9 cellular contexts compared by ENCODE assay signal in the genomic region with DNA sequence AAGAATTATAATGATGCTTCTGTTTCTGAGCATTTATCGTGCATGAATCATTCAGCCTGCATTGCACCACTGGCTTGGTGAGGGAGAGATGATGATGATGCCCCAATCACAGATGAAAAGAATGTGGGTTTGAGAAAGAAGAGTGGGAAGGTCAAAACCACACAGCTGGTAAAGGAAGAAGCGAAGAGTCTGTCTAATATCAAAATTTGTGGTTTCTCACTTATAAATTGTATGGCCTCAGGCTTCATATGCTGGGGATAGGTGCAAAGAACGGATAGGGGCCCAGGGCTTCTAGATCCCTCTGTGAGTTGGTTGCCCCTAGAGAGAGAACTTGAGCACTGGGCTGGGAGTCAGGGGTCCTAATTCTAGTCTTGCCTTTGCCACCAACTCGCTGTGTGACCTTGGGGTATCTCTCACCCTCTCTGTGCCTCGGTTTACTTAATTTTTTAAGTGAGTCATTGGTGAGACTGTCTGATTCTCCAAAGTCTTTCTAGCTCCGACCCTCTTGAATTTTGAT. TPM values are rescaled to one million over a fixed set of nuclear protein-coding genes. Genes with fewer than 3 reads are reported as not detected.
DNase-seq lines count a peak whose midpoint lies in the region; ATAC-seq and TF ChIP-seq lines count a peak whose summit lies in the region.
"Had no signal": no experiment of that assay in that cellular context is flagged by ENCODE, and none has a peak within 500 bp of the region (broad histone marks: within the 10 kb centered on the region; RNA-seq: fewer than 3 reads in every experiment).

No MANE protein-coding gene starts in this region.

- H3K4me2 ChIP-seq in mammary epithelial cell (ENCODE audit: insufficient read depth, low read depth, low read length) (no peak overlapping the region), neuronal stem cell (ENCODE audit: insufficient read depth, low read length, poor library complexity, severe bottlenecking) (no peak overlapping the region)

- H3K4me1 ChIP-seq in mammary epithelial cell (ENCODE audit: insufficient read depth, low read length) (peaks cover 38% of the 10 kb centered on the region), neuronal stem cell (ENCODE audit: control insufficient read depth in 2 of 2, insufficient read depth in 1 of 2, low read depth in 1 of 2, low read length in 2 of 2) (no peaks in the 10 kb centered on the region)

- no peaks in the 10 kb centered on the region for H3K79me1 ChIP-seq in neuronal stem cell (ENCODE audit: low read depth, low read length)

- DNase-seq in GM04503 (ENCODE audit: low read depth) (peak; percentile 67), T-helper 17 cell (no peak), mammary epithelial cell (peak; percentile 85), neuronal stem cell (ENCODE audit: low spot score) (no peak)
- peak; percentile 65 for DNase-seq in stimulated activated CD4-positive, alpha-beta T cell treated with anti-CD3 and anti-CD28 coated beads, Interleukin-15, amount 100 ng/mL, for 24 hours

- H3K9me3 ChIP-seq in T-helper 17 cell (ENCODE audit: control insufficient read depth, low read length, poor library complexity, severe bottlenecking) (no peaks in the 10 kb centered on the region), mammary epithelial cell (replicated peaks; ENCODE audit: insufficient read depth, low read length) (no peaks in the 10 kb centered on the region), neuronal stem cell (replicated peaks in 1 of 2; ENCODE audit: control insufficient read depth in 2 of 2, insufficient read depth in 1 of 2, low read depth in 1 of 2, low read length in 2 of 2) (no peaks in the 10 kb centered on the region)

- H3K27ac ChIP-seq in mammary epithelial cell (ENCODE audit: insufficient read depth, low read depth, low read length), result no peak overlapping the region
- H3K27ac ChIP-seq in neuronal stem cell (replicated peaks; ENCODE audit: low read length), result no peak overlapping the region
- H3K27ac ChIP-seq: parathyroid adenoma had no signal

- no peak overlapping the region for H3K9ac ChIP-seq in mammary epithelial cell (ENCODE audit: insufficient read depth, low read length)
- H3K9ac ChIP-seq in neuronal stem cell (ENCODE audit: low read depth, low read length, poor library complexity), result no peak overlapping the region
- H3K9ac ChIP-seq: parathyroid adenoma had no signal

- H3K27me3 ChIP-seq in mammary epithelial cell (ENCODE audit: insufficient read depth, low read length) (no peaks in the 10 kb centered on the region), neuronal stem cell (ENCODE audit: control insufficient read depth in 3 of 3, insufficient read depth in 3 of 3, low read depth in 1 of 3, low read length in 3 of 3) (peaks cover 0 to 10% (median 0%) of the 10 kb centered on the region in 3 experiments)

- no peaks in the 10 kb centered on the region for H3K36me3 ChIP-seq in mammary epithelial cell (ENCODE audit: insufficient read depth, low read length)
- H3K36me3 ChIP-seq in neuronal stem cell (replicated peaks in 1 of 2; ENCODE audit: control insufficient read depth in 2 of 2, insufficient read depth in 2 of 2, low read length in 2 of 2), result no peaks in the 10 kb centered on the region

- H2AFZ ChIP-seq in mammary epithelial cell (ENCODE audit: low read depth, low read length), result no peak overlapping the region
- H2AFZ ChIP-seq in neuronal stem cell (ENCODE audit: low read length), result no peak overlapping the region
- H2AFZ ChIP-seq: parathyroid adenoma had no signal

- dilution Hi-C loops in mammary epithelial cell (cut with HindIII; ENCODE audit: low sequenced_read_pairs), result no loop called here

- no peak overlapping the region for H2BK120ac ChIP-seq in neuronal stem cell (ENCODE audit: low read depth, low read length)

- H3K79me2 ChIP-seq in mammary epithelial cell (ENCODE audit: insufficient read depth, low read length), result no peaks in the 10 kb centered on the region
- H3K79me2 ChIP-seq: parathyroid adenoma had no signal

- no peak overlapping the region for H3K4ac ChIP-seq in neuronal stem cell (ENCODE audit: low read length)

- peaks cover 5% of the 10 kb centered on the region for H3K27me3 Mint-ChIP-seq in T-helper 17 cell

- H3K27ac Mint-ChIP-seq in T-helper 17 cell, result peak overlapping the region; percentile 95

- H3K23ac ChIP-seq in neuronal stem cell (ENCODE audit: low read depth, low read length, poor library complexity), result no peak overlapping the region

- H4K20me1 ChIP-seq in mammary epithelial cell (ENCODE audit: insufficient read depth, low read length), result no peaks in the 10 kb centered on the region

- intact Hi-C loops in mammary epithelial cell (cut with micrococcal nuclease), result no loop called here

- H4K91ac ChIP-seq in neuronal stem cell (ENCODE audit: low read depth, low read length, poor library complexity), result no peak overlapping the region

- no peak overlapping the region for H2AK5ac ChIP-seq in neuronal stem cell (ENCODE audit: low read depth, low read length)

- no peak overlapping the region for H3K18ac ChIP-seq in neuronal stem cell (ENCODE audit: low read length)

- 37% methylated on average over 5 of the region's 6 CpGs for WGBS in mammary epithelial cell (ENCODE audit: low coverage, missing lambda C conversion rate)
- WGBS in neuronal stem cell (ENCODE audit: extremely low coverage in 2 of 2, insufficient read length in 2 of 2, insufficient replicate concordance in 1 of 2), 2 donors, result no CpG with 5 or more reads among the region's 6 CpGs

- ATAC-seq in T-helper 17 cell (no peak), GM19455 (IDR thresholded peaks at IDR 0.05; ENCODE audit: unreplicated experiment) (no peak), GM21367 (IDR thresholded peaks at IDR 0.05; ENCODE audit: unreplicated experiment) (no peak)

- TF ChIP-seq CTCF in mammary epithelial cell (conservative IDR thresholded peaks at IDR 0.05 in 1 of 2, IDR thresholded peaks at IDR 0.05 in 1 of 2; ENCODE audit: extremely low read depth in 1 of 2, insufficient read depth in 1 of 2, low read depth in 1 of 2, low read length in 2 of 2), result no peak

- no peak overlapping the region for H2BK15ac ChIP-seq in neuronal stem cell (ENCODE audit: low read length)

- H3K36me3 Mint-ChIP-seq in T-helper 17 cell (ENCODE audit: low read depth), result peaks cover 2% of the 10 kb centered on the region

- no peak overlapping the region for H4K8ac ChIP-seq in neuronal stem cell (ENCODE audit: low read depth, low read length)

- H3K4me3 ChIP-seq in mammary epithelial cell (replicated peaks in 1 of 3; ENCODE audit: insufficient read depth in 1 of 3, low read depth in 2 of 3, low read length in 3 of 3), result no peak overlapping the region
- H3K4me3 ChIP-seq in neuronal stem cell (ENCODE audit: low read length in 2 of 2), result no peak overlapping the region

- no peak overlapping the region for H2BK5ac ChIP-seq in neuronal stem cell (ENCODE audit: low read length)

- in situ Hi-C loops in mammary epithelial cell (cut with MboI; ENCODE audit: low sequenced_read_pairs in 2 of 2), result no loop called here

- no peak overlapping the region for H2BK12ac ChIP-seq in neuronal stem cell (ENCODE audit: low read length)

- BruUV-seq in mammary epithelial cell (replicated peaks; lab: Mats Ljungman, UMichigan), result no TSS peak

- H3K4me3 Mint-ChIP-seq in T-helper 17 cell, result peak overlapping the region; percentile 75

- CTCF ChIA-PET in mammary epithelial cell (lab: Charles Lee; ENCODE audit: low non-redundant PET), result no interaction called here

- no peak overlapping the region for H3K14ac ChIP-seq in neuronal stem cell (ENCODE audit: low read length)

- peaks cover 47% of the 10 kb centered on the region for H3K4me1 Mint-ChIP-seq in T-helper 17 cell

RNA-seq across cellular contexts. Expression of a gene that starts 2.2 kb away (rescaled TPM):
- total RNA-seq in T-helper 17 cell (10 to 100 TPM; 18.8 to 30.3 TPM), mammary epithelial cell (under 1 TPM; 0.50 to 0.66 TPM)
- polyA plus RNA-seq in mammary epithelial cell, result 0.50 TPM
- polyA minus RNA-seq in mammary epithelial cell, result not detected
- not detected for polyA plus RNA-seq in neuronal stem cell (2013, experiment 1 of 2)
- polyA plus RNA-seq in neuronal stem cell (2013, experiment 2 of 2), result not detected

RNA-seq across cellular contexts. Expression of a gene that starts 20.6 kb away (rescaled TPM):
- total RNA-seq in T-helper 17 cell (10 to 100 TPM; 16.1 to 17.3 TPM), mammary epithelial cell (10 to 100 TPM; 12.0 to 16.9 TPM)
- 16.5 TPM for polyA plus RNA-seq in mammary epithelial cell
- polyA minus RNA-seq in mammary epithelial cell, result 11.3 TPM
- 15.4 TPM for polyA plus RNA-seq in neuronal stem cell (2013, experiment 1 of 2)
- polyA plus RNA-seq in neuronal stem cell (2013, experiment 2 of 2), result 16.6 TPM

RNA-seq across cellular contexts. Expression of a gene that starts 58.5 kb away (rescaled TPM):
- total RNA-seq in T-helper 17 cell (not detected), mammary epithelial cell (not detected)
- polyA plus RNA-seq in mammary epithelial cell, result not detected
- not detected for polyA minus RNA-seq in mammary epithelial cell
- polyA plus RNA-seq in neuronal stem cell (2013, experiment 1 of 2), result not detected
- not detected for polyA plus RNA-seq in neuronal stem cell (2013, experiment 2 of 2)
- total RNA-seq: temporal lobe had no signal

Comparison
In these comparisons a context has a peak if more than half of its experiments do, and no peak if none do; other contexts are left out.
1. DNase-seq: peak in GM04503 (single experiment), mammary epithelial cell (single experiment) and stimulated activated CD4-positive, alpha-beta T cell treated with anti-CD3 and anti-CD28 coated beads, Interleukin-15, amount 100 ng/mL, for 24 hours (single experiment); none in T-helper 17 cell (0 of 3) and neuronal stem cell (single experiment).
2. RNA of a gene that starts 2.2 kb away (total RNA-seq): 18.8 to 30.3 TPM in T-helper 17 cell; 0.50 to 0.66 TPM in mammary epithelial cell; every median in the first group is over 10 times any median in the second.